ENCODE assay signal across 10 cellular contexts in the genomic region with DNA sequence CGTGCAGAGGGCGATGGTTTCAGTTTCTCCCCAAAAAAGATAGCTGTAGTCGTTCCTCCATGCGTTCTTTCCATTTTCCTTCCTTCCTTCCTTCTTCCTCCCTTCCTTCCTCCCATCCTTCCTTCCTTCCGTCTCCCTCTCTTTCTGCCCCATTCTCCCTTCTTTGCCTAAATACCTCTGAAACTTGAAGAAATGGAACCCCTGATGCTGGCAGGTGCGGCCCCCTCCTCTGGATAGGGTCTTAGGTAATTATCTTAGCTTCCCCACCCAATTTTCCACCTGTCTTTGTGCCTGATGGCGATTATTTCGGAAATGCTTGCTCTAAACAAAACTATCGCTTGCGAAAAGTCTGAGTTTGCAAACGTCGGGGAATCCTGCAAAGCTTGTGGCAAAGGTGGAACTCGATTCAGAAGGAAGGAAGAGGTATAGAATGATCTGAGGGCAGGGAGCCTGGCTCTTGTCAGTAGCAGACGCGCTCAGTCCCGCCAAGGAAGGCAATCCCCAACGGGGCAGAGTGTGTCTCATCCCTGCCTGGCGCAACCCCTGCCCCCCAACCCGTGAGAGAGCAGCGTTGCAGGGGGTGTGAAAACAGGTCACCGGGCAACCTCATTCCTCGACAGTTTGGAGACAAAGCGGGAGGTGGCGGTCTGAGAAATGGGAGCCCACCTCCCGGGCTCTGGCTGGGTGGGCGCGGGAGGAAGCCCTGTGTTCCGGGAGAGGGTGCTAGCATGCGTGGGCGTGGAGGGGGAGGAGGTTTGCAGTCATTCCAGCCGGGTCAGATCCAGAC. TPM values are rescaled to one million over a fixed set of nuclear protein-coding genes. Genes with fewer than 3 reads are reported as not detected.
DNase-seq lines count a peak whose midpoint lies in the region; ATAC-seq and TF ChIP-seq lines count a peak whose summit lies in the region.
"Had no signal": no experiment of that assay in that cellular context is flagged by ENCODE, and none has a peak within 500 bp of the region (broad histone marks: within the 10 kb centered on the region; RNA-seq: fewer than 3 reads in every experiment).

No MANE protein-coding gene starts in this region.

- no peak overlapping the region for H3K4me3 ChIP-seq in CD8-positive, alpha-beta memory T cell (ENCODE audit: low read length)

- H3K9me3 ChIP-seq in CD8-positive, alpha-beta memory T cell (ENCODE audit: low read length): no peaks in the 10 kb centered on the region
- H3K9me3 ChIP-seq: neutrophil, testis had no signal

- H3K27ac ChIP-seq in CD8-positive, alpha-beta memory T cell (ENCODE audit: low read depth, low read length): no peak overlapping the region
- H3K27ac ChIP-seq: testis had no signal

- peaks cover 71% of the 10 kb centered on the region for H3K4me1 ChIP-seq in CD8-positive, alpha-beta memory T cell (ENCODE audit: insufficient read depth, low read length)

- peaks cover 0 to 2% (median 0%) of the 10 kb centered on the region in 3 donors for H3K36me3 Mint-ChIP-seq in CD8-positive, alpha-beta memory T cell
- no peaks in the 10 kb centered on the region for H3K36me3 Mint-ChIP-seq in activated T-cell treated with anti-CD3 and anti-CD28 coated beads, Interleukin-2, amount 50 U/mL, for 24 hours (ENCODE audit: low read depth)
- H3K36me3 Mint-ChIP-seq in naive thymus-derived CD8-positive, alpha-beta T cell: peaks cover 0 to 11% (median 2%) of the 10 kb centered on the region in 3 donors

- H3K27ac Mint-ChIP-seq in CD8-positive, alpha-beta memory T cell: peak overlapping the region in 5 of 8 donors; percentile 12 to 84 (median 64)
- H3K27ac Mint-ChIP-seq in activated T-cell treated with anti-CD3 and anti-CD28 coated beads, Interleukin-2, amount 50 U/mL, for 24 hours: peak overlapping the region; percentile 47
- H3K27ac Mint-ChIP-seq in naive thymus-derived CD8-positive, alpha-beta T cell: peak overlapping the region in 7 of 10 donors; percentile 17 to 93 (median 51)

- H3K9me3 Mint-ChIP-seq in CD8-positive, alpha-beta memory T cell: peaks cover 0 to 6% (median 2%) of the 10 kb centered on the region in 5 donors
- H3K9me3 Mint-ChIP-seq in activated T-cell treated with anti-CD3 and anti-CD28 coated beads, Interleukin-2, amount 50 U/mL, for 24 hours: no peaks in the 10 kb centered on the region
- H3K9me3 Mint-ChIP-seq in naive thymus-derived CD8-positive, alpha-beta T cell: peaks cover 0 to 9% (median 0%) of the 10 kb centered on the region in 9 donors

- H3K4me3 Mint-ChIP-seq in CD8-positive, alpha-beta memory T cell: peak overlapping the region; percentile 45 to 82 (median 63)
- peak overlapping the region; percentile 49 for H3K4me3 Mint-ChIP-seq in activated T-cell treated with anti-CD3 and anti-CD28 coated beads, Interleukin-2, amount 50 U/mL, for 24 hours
- H3K4me3 Mint-ChIP-seq in naive thymus-derived CD8-positive, alpha-beta T cell: peak overlapping the region; percentile 29 to 87 (median 60)

- H3K27me3 Mint-ChIP-seq in CD8-positive, alpha-beta memory T cell: peaks cover 47 to 53% of the 10 kb centered on the region in 2 donors
- peaks cover 57% of the 10 kb centered on the region for H3K27me3 Mint-ChIP-seq in activated T-cell treated with anti-CD3 and anti-CD28 coated beads, Interleukin-2, amount 50 U/mL, for 24 hours
- H3K27me3 Mint-ChIP-seq in naive thymus-derived CD8-positive, alpha-beta T cell: peaks cover 27 to 56% (median 31%) of the 10 kb centered on the region in 5 donors

- DNase-seq in CD8-positive, alpha-beta memory T cell: no peak
- DNase-seq in HUDEP-2 (lab: John Stamatoyannopoulos, UW; ENCODE audit: unreplicated experiment in 76 of 76) (peak in 40 of 76 experiments; percentile 19 to 74 (median 44)), nucleus accumbens (lab: John Stamatoyannopoulos, UW) (no peak)
- DNase-seq in activated T-cell treated with anti-CD3 and anti-CD28 coated beads, Interleukin-2, amount 50 U/mL, for 24 hours: no peak
- no peak for DNase-seq in naive thymus-derived CD8-positive, alpha-beta T cell
- DNase-seq: activated effector memory CD4-positive, alpha-beta T cell treated with Interleukin-2 at 50 U/mL for 16 hours; testis had no signal

- CTCF ChIA-PET in CD8-positive, alpha-beta memory T cell (lab: Charles Lee): interaction anchor here (0.8 to 5.0 kb wide), 4 partner anchors 11 to 171 kb away, joined by 3 to 24 read pairs (median 9); partner anchors contain the start of gene CBX4

- no peak for ATAC-seq in naive thymus-derived CD8-positive, alpha-beta T cell
- ATAC-seq in HG02970 (IDR thresholded peaks at IDR 0.05; ENCODE audit: low FRiP score, unreplicated experiment) (no peak), SK-N-SH treated with all-trans-retinoic acid at 6 μM for 48 hours (no peak)

- H3K36me3 ChIP-seq in CD8-positive, alpha-beta memory T cell (ENCODE audit: insufficient read depth, low read length): no peaks in the 10 kb centered on the region

- POLR2A ChIA-PET in CD8-positive, alpha-beta memory T cell (lab: Charles Lee): interaction anchor here (6.9 kb wide), 1 partner anchor 39 kb away, joined by 79 read pairs; the partner anchor contains the start of gene CBX4
- POLR2A ChIA-PET in naive thymus-derived CD8-positive, alpha-beta T cell (lab: Charles Lee): interaction anchor here (0.5 to 7.0 kb wide), 4 partner anchors 11 to 1010 kb away, joined by 3 to 152 read pairs (median 43); partner anchors contain the start of gene CBX4

- H3K4me1 Mint-ChIP-seq in CD8-positive, alpha-beta memory T cell: peaks cover 37 to 62% (median 39%) of the 10 kb centered on the region in 3 donors
- peaks cover 46% of the 10 kb centered on the region for H3K4me1 Mint-ChIP-seq in activated T-cell treated with anti-CD3 and anti-CD28 coated beads, Interleukin-2, amount 50 U/mL, for 24 hours (ENCODE audit: low read depth)
- peaks cover 16 to 52% (median 48%) of the 10 kb centered on the region in 4 donors for H3K4me1 Mint-ChIP-seq in naive thymus-derived CD8-positive, alpha-beta T cell

- peaks cover 70% of the 10 kb centered on the region for H3K27me3 ChIP-seq in CD8-positive, alpha-beta memory T cell (ENCODE audit: insufficient read depth, low read length, poor library complexity, severe bottlenecking)

TF ChIP-seq in SK-N-SH treated with all-trans-retinoic acid at 6 μM for 48 hours, 23 proteins besides CTCF, POLR2A, EP300 and RAD21 (continues in another document):
- no peak for TF ChIP-seq ARNTL (CRISPR knock-in tag; IDR thresholded peaks at IDR 0.05; ENCODE audit: borderline replicate concordance, low read depth)
- TF ChIP-seq, protein P1, sequence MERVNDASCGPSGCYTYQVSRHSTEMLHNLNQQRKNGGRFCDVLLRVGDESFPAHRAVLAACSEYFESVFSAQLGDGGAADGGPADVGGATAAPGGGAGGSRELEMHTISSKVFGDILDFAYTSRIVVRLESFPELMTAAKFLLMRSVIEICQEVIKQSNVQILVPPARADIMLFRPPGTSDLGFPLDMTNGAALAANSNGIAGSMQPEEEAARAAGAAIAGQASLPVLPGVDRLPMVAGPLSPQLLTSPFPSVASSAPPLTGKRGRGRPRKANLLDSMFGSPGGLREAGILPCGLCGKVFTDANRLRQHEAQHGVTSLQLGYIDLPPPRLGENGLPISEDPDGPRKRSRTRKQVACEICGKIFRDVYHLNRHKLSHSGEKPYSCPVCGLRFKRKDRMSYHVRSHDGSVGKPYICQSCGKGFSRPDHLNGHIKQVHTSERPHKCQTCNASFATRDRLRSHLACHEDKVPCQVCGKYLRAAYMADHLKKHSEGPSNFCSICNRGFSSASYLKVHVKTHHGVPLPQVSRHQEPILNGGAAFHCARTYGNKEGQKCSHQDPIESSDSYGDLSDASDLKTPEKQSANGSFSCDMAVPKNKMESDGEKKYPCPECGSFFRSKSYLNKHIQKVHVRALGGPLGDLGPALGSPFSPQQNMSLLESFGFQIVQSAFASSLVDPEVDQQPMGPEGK (CRISPR knock-in tag; IDR thresholded peaks at IDR 0.05; ENCODE audit: borderline replicate concordance): no peak
- TF ChIP-seq BACH2 (CRISPR knock-in tag; IDR thresholded peaks at IDR 0.05; ENCODE audit: borderline replicate concordance): no peak
- no peak for TF ChIP-seq POU6F1 (CRISPR knock-in tag; IDR thresholded peaks at IDR 0.05; ENCODE audit: borderline replicate concordance, low read depth)
- TF ChIP-seq PPARA (CRISPR knock-in tag; IDR thresholded peaks at IDR 0.05; ENCODE audit: borderline replicate concordance): no peak
- TF ChIP-seq CSDC2 (CRISPR knock-in tag; IDR thresholded peaks at IDR 0.05): no peak

RNA-seq across cellular contexts. Expression of gene CBX8, which starts 2.9 kb away (rescaled TPM):
- 1 to 10 TPM; 1.9 to 2.2 TPM for total RNA-seq in CD8-positive, alpha-beta memory T cell
- polyA plus RNA-seq in CD8-positive, alpha-beta memory T cell: 0.91 TPM
- total RNA-seq in naive thymus-derived CD8-positive, alpha-beta T cell: 1 to 10 TPM; 2.0 to 2.4 TPM
- 1 to 10 TPM in 1 of 3 donors, under 1 TPM in 2; 0.13 to 1.4 (median 0.77) TPM for polyA plus RNA-seq in naive thymus-derived CD8-positive, alpha-beta T cell

RNA-seq across cellular contexts. Expression of gene CBX2, which starts 21.8 kb away (rescaled TPM):
- 1 to 10 TPM; 2.0 to 2.2 TPM for total RNA-seq in CD8-positive, alpha-beta memory T cell
- 0.10 TPM for polyA plus RNA-seq in CD8-positive, alpha-beta memory T cell
- 1 to 10 TPM; 1.2 to 1.6 TPM for total RNA-seq in naive thymus-derived CD8-positive, alpha-beta T cell
- polyA plus RNA-seq in naive thymus-derived CD8-positive, alpha-beta T cell: under 1 TPM; 0.16 to 0.60 (median 0.46) TPM

RNA-seq across cellular contexts. Expression of gene CBX4, which starts 39.5 kb away (rescaled TPM):
- 10 to 100 TPM in 1 of 2 experiments, 1 to 10 TPM in 1; 9.8 to 12.2 TPM for total RNA-seq in CD8-positive, alpha-beta memory T cell
- polyA plus RNA-seq in CD8-positive, alpha-beta memory T cell: 12.1 TPM
- total RNA-seq in naive thymus-derived CD8-positive, alpha-beta T cell: 10 to 100 TPM; 78.6 to 80.7 TPM
- polyA plus RNA-seq in naive thymus-derived CD8-positive, alpha-beta T cell: 10 to 100 TPM in 1 of 3 donors, 1 to 10 TPM in 2; 4.3 to 16.0 (median 9.3) TPM

Comparison
In these comparisons a context has a peak if more than half of its experiments do, and no peak if none do; other contexts are left out.
1. DNase-seq: peak in HUDEP-2 (40 of 76); none in CD8-positive, alpha-beta memory T cell (0 of 5), activated T-cell treated with anti-CD3 and anti-CD28 coated beads, Interleukin-2, amount 50 U/mL, for 24 hours (single experiment), naive thymus-derived CD8-positive, alpha-beta T cell (0 of 10) and nucleus accumbens (0 of 56).
2. RNA of gene CBX4, which starts 39.5 kb away (total RNA-seq): 78.6 to 80.7 TPM in naive thymus-derived CD8-positive, alpha-beta T cell; 9.8 to 12.2 TPM in CD8-positive, alpha-beta memory T cell; every median in the first group is over 4 times any median in the second.
3. Peak in every context shown above with its lines, with median percentiles within 50 percentile points of each other: H3K27ac Mint-ChIP-seq and H3K4me3 Mint-ChIP-seq.